In genomic region chr3:13044496-13045244, GRCh38 we compare ENCODE assay signal across 20 cellular contexts. TPM values are rescaled to one million over a fixed set of nuclear protein-coding genes. Genes with fewer than 3 reads are reported as not detected.
DNase-seq lines count a peak whose midpoint lies in the region; FAIRE-seq and TF ChIP-seq lines count a peak whose summit lies in the region.
"Had no signal": no experiment of that assay in that cellular context is flagged by ENCODE, and none has a peak within 500 bp of the region (broad histone marks: within the 10 kb centered on the region; RNA-seq: fewer than 3 reads in every experiment).

No MANE protein-coding gene starts in this region.

- peak; percentile 31 for DNase-seq in NCI-H510A (lab: John Stamatoyannopoulos, UW)
- DNase-seq in NCI-H510A treated with DMSO at 0.1 percent for 48 hours (lab: John Stamatoyannopoulos, UW): no peak
- peak; percentile 72 for DNase-seq in medulla oblongata (ENCODE audit: extremely low spot score)
- DNase-seq in RCC 7860 (ENCODE audit: low spot score): no peak
- DNase-seq in MCF 10A (ENCODE audit: unreplicated experiment): no peak
- no peak for DNase-seq in glomerular visceral epithelial cell (ENCODE audit: extremely low spot score)
- DNase-seq: activated T-cell treated with anti-CD3 and anti-CD28 coated beads, Interleukin-2, amount 50 U/mL, for 24 hours; foreskin fibroblast; H9; mesenchymal stem cell; NCI-H446 treated with DMSO at 0.1 percent for 48 hours; occipital lobe; PC-9; stimulated activated CD4-positive, alpha-beta T cell treated with anti-CD3 and anti-CD28 coated beads, Interleukin-4, amount 100 ng/mL, for 4 hours; trophoblast cell had no signal

- no peak for TF ChIP-seq CTCF in MCF 10A (IDR thresholded peaks at IDR 0.05; ENCODE audit: unreplicated experiment)

- H3K4me3 Mint-ChIP-seq in MCF 10A (ENCODE audit: unreplicated experiment): no peak overlapping the region
- H3K4me3 Mint-ChIP-seq: activated T-cell treated with anti-CD3 and anti-CD28 coated beads, Interleukin-2, amount 50 U/mL, for 24 hours; central memory CD8-positive, alpha-beta T cell; H9 had no signal

- CTCF ChIA-PET in MCF 10A (lab: Yijun Ruan, JAX): no interaction called here

- POLR2A ChIA-PET in MCF 10A (lab: Yijun Ruan, JAX): no interaction called here

- H3K27ac Mint-ChIP-seq in MCF 10A (ENCODE audit: low read depth, unreplicated experiment): no peak overlapping the region
- H3K27ac Mint-ChIP-seq: activated T-cell treated with anti-CD3 and anti-CD28 coated beads, Interleukin-2, amount 50 U/mL, for 24 hours; H9 had no signal

- H3K27me3 Mint-ChIP-seq in MCF 10A (ENCODE audit: insufficient read depth, unreplicated experiment): peaks cover 18% of the 10 kb centered on the region
- H3K27me3 Mint-ChIP-seq: activated T-cell treated with anti-CD3 and anti-CD28 coated beads, Interleukin-2, amount 50 U/mL, for 24 hours; central memory CD8-positive, alpha-beta T cell had no signal

- no peaks in the 10 kb centered on the region for H3K4me1 Mint-ChIP-seq in MCF 10A (ENCODE audit: insufficient read depth, unreplicated experiment)

- intact Hi-C loops in MCF 10A (cut with micrococcal nuclease): no loop called here

- no peaks in the 10 kb centered on the region for H3K9me3 Mint-ChIP-seq in MCF 10A (ENCODE audit: unreplicated experiment)
- H3K9me3 Mint-ChIP-seq: activated T-cell treated with anti-CD3 and anti-CD28 coated beads, Interleukin-2, amount 50 U/mL, for 24 hours; central memory CD8-positive, alpha-beta T cell; H9 had no signal

- no TSS peak for BruUV-seq in MCF 10A (replicated peaks; lab: Mats Ljungman, UMichigan)

- H3K27ac ChIP-seq in angular gyrus (ENCODE audit: low read depth, low read length) (peak overlapping the region; percentile 64), temporal lobe (ENCODE audit: low read depth, low read length) (peak overlapping the region; percentile 36)
- H3K27ac ChIP-seq: A549, PC-9 had no signal

- no peak for FAIRE-seq in RCC 7860 (lab: Jason Lieb, UNC)
- FAIRE-seq: A549, TTC549 had no signal

- no peaks in the 10 kb centered on the region for H3K36me3 Mint-ChIP-seq in MCF 10A (ENCODE audit: insufficient read depth, unreplicated experiment)

RNA-seq across cellular contexts. Expression of gene IQSEC1, which starts 28.6 kb away (rescaled TPM):
- total RNA-seq in temporal lobe (19.4 TPM), MCF 10A (2022) (18.7 and 21.2 TPM in 2 replicates)

Comparison
In these comparisons a context has a peak if more than half of its experiments do, and no peak if none do; other contexts are left out.
1. DNase-seq: peak in NCI-H510A (single experiment) and medulla oblongata (single experiment); none in NCI-H510A treated with DMSO at 0.1 percent for 48 hours (single experiment), RCC 7860 (single experiment), MCF 10A (single experiment) and glomerular visceral epithelial cell (single experiment).